ENCODE assay signal across 10 cellular contexts in the genomic region with DNA sequence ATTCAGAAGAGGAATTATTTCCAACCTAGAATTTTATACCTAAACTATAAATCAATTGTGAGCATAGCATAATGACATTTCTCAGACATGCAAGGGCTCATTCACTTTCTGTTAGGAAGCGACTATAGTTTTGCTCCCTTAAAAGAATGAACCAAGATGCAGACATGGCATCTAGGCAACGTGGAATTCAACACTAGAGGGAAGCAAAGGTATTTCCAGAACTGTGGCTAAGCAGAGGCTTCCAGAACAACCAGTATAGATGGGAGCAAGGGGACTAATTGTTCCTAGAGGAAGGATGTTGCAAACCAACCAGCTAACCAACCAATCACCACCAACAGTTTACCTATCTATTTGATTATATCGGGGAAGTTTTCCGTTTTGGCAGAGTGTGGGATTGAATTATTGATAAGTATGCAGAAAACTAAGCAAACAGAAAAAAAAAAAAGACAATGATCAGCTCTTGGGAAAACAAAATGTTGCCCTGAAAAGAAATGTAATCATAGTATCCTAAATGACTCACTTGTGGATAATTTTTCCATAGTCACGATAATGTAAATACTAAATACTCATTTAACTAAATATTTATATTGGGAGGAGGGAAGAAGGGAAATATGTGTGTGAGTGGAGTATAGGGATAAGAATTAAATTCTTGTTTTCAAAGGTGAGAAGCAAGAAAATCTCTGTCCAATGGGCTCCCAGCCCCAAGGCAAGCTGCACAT. TPM values are rescaled to one million over a fixed set of nuclear protein-coding genes. Genes with fewer than 3 reads are reported as not detected.
DNase-seq lines count a peak whose midpoint lies in the region; ATAC-seq, FAIRE-seq and TF ChIP-seq lines count a peak whose summit lies in the region.
"Had no signal": no experiment of that assay in that cellular context is flagged by ENCODE, and none has a peak within 500 bp of the region (broad histone marks: within the 10 kb centered on the region; RNA-seq: fewer than 3 reads in every experiment).

No MANE protein-coding gene starts in this region.

- 27% methylated on average over 5 of the region's 5 CpGs for WGBS in HepG2 (ENCODE audit: low lambda C conversion rate)

- no peak for TF ChIP-seq POLR2A in HepG2 (IDR thresholded peaks at IDR 0.05; ENCODE audit: insufficient read depth in 1 of 2, low read depth in 2 of 2, low read length in 2 of 2)

- peaks cover 20% of the 10 kb centered on the region for H3K4me1 ChIP-seq in HepG2 (ENCODE audit: insufficient read depth, low read length)

- no peak overlapping the region for H3K27ac ChIP-seq in HepG2 (ENCODE audit: extremely low read length, insufficient read depth, low read length)

- no TSS peak for BruUV-seq in HepG2 (replicated peaks; lab: Mats Ljungman, UMichigan)

- POLR2A ChIA-PET in HepG2 (lab: Yijun Ruan, JAX): no interaction called here

- FAIRE-seq in HepG2 (lab: Jason Lieb, UNC): peak; percentile 67

- H3K36me3 ChIP-seq in HepG2 (replicated peaks in 1 of 2; ENCODE audit: control insufficient read depth in 1 of 2, insufficient read depth in 2 of 2, low read length in 2 of 2): no peaks in the 10 kb centered on the region

- ATAC-seq in HepG2 (peak; percentile 63), GM19452 (IDR thresholded peaks at IDR 0.05; ENCODE audit: unreplicated experiment) (no peak), HG03432 (IDR thresholded peaks at IDR 0.05; ENCODE audit: unreplicated experiment) (no peak), GM19397 (IDR thresholded peaks at IDR 0.05; ENCODE audit: unreplicated experiment) (no peak)
- ATAC-seq: naive thymus-derived CD4-positive, alpha-beta T cell had no signal

- in situ Hi-C loops in T47D (cut with HindIII; ENCODE audit: low pct_unique_long_range_greater_than_20kb, low sequenced_read_pairs) (no loop called here), HepG2 (cut with HindIII; ENCODE audit: extremely low pct_ligation_motif_present, low pct_unique_long_range_greater_than_20kb) (no loop called here)

- peak; percentile 61 for TF ChIP-seq CTCF in AG09309 (IDR thresholded peaks at IDR 0.05; ENCODE audit: control insufficient read depth, insufficient read depth, low read depth, low read length, missing control alignments)
- peak; percentile 69 for TF ChIP-seq CTCF in HepG2 (CRISPR knock-in tag; IDR thresholded peaks at IDR 0.05)

- TF ChIP-seq RAD21 in HepG2 (CRISPR knock-in tag; IDR thresholded peaks at IDR 0.05): no peak

- TF ChIP-seq EP300 in HepG2 (IDR thresholded peaks at IDR 0.05; ENCODE audit: low read depth in 2 of 2, low read length in 2 of 2): no peak
- no peak for TF ChIP-seq EP300 in HepG2 (CRISPR knock-in tag; IDR thresholded peaks at IDR 0.05; ENCODE audit: borderline replicate concordance)

- no peaks in the 10 kb centered on the region for H3K9me3 ChIP-seq in HepG2 (ENCODE audit: low read length)

- no peak overlapping the region for H3K9ac ChIP-seq in HepG2 (ENCODE audit: insufficient read depth, low read depth, low read length)

- no peak overlapping the region for H3K4me2 ChIP-seq in HepG2 (ENCODE audit: low read depth, low read length)

- no peaks in the 10 kb centered on the region for H4K20me1 ChIP-seq in HepG2 (ENCODE audit: insufficient read depth, low read length)

- H2AFZ ChIP-seq in HepG2 (ENCODE audit: low read length): no peak overlapping the region

- no peaks in the 10 kb centered on the region for H3K27me3 ChIP-seq in HepG2 (ENCODE audit: control insufficient read depth in 1 of 2, insufficient read depth in 2 of 2, low read length in 2 of 2)

- CTCF ChIA-PET in HepG2 (lab: Yijun Ruan, JAX; ENCODE audit: low intra/inter-chr PET ratio, low total read pairs): interaction anchor here (1.2 kb wide), 1 partner anchor 287 kb away, joined by 4 read pairs; the partner anchor contains the start of gene SPRYD7

- no peaks in the 10 kb centered on the region for H3K79me2 ChIP-seq in HepG2 (ENCODE audit: insufficient read depth, low read length)

- DNase-seq in AG09309 (ENCODE audit: low read depth) (peak; percentile 7), Kasumi-1 (lab: John Stamatoyannopoulos, UW) (peak; percentile 25 to 46), T47D (ENCODE audit: low read depth in 1 of 2, low spot score in 1 of 2) (peak; percentile 30 to 64), HepG2 (ENCODE audit: low spot score) (peak; percentile 33), NCI-H1105 treated with DMSO at 0.1 percent for 48 hours (lab: John Stamatoyannopoulos, UW) (no peak)
- DNase-seq: caudate nucleus; naive thymus-derived CD4-positive, alpha-beta T cell had no signal

- intact Hi-C loops in HepG2 (cut with micrococcal nuclease; ENCODE audit: unreplicated experiment): loop anchor here (1.0 kb wide), 1 partner anchor 23 kb away; no protein-coding TSS in a partner anchor

- no peak overlapping the region for H3K4me3 ChIP-seq in AG09309 (ENCODE audit: control insufficient read depth, low read depth, low read length)
- H3K4me3 ChIP-seq in HepG2 (replicated peaks in 1 of 3; ENCODE audit: insufficient read depth in 1 of 3, low read depth in 2 of 3, low read length in 3 of 3): no peak overlapping the region

TF ChIP-seq in HepG2, 621 proteins besides CTCF, POLR2A, EP300 and RAD21:
- TF ChIP-seq ZNF335 (CRISPR knock-in tag; IDR thresholded peaks at IDR 0.05) (no peak), TEAD3 (CRISPR knock-in tag; optimal IDR thresholded peaks at IDR 0.05; ENCODE audit: borderline replicate concordance) (peak; percentile 30), STAG1 (CRISPR knock-in tag; IDR thresholded peaks at IDR 0.05) (peak; percentile 73), ZNF326 (CRISPR knock-in tag; IDR thresholded peaks at IDR 0.05; ENCODE audit: borderline replicate concordance) (no peak)

RNA-seq across cellular contexts. Expression of gene ARL11, which starts 21.1 kb away (rescaled TPM):
- 0.04 TPM in 1 of 2 replicates, not detected in the other for total RNA-seq in HepG2 (2016; rRNA removed; fragmentation: Illumina TruSeq; extraction: Trizol)
- not detected in 2 replicates for total RNA-seq in HepG2 (2016; cell fraction: cytosol; rRNA removed; fragmentation: Illumina TruSeq; extraction: Trizol; ENCODE audit: low read depth)
- 0.06 and 0.07 TPM in 2 replicates for total RNA-seq in HepG2 (2016; cell fraction: insoluble cytoplasmic fraction; rRNA removed; fragmentation: Illumina TruSeq; extraction: Trizol)
- total RNA-seq in HepG2 (2016; cell fraction: membrane; rRNA removed; fragmentation: Illumina TruSeq; extraction: Trizol): 0.15 TPM in 1 of 2 replicates, not detected in the other
- total RNA-seq in HepG2 (2016; cell fraction: nucleus; rRNA removed; fragmentation: Illumina TruSeq; extraction: Trizol): 0.12 TPM in 1 of 2 replicates, not detected in the other
- 0.17 and 0.22 TPM in 2 replicates for polyA plus RNA-seq in HepG2 (2011; rRNA removed)
- polyA plus RNA-seq in HepG2 (2011; cell fraction: cytosol; rRNA removed): 0.11 and 0.18 TPM in 2 replicates
- 0.05 and 0.09 TPM in 2 replicates for polyA plus RNA-seq in HepG2 (2011; cell fraction: nucleus; rRNA removed)
- polyA plus RNA-seq in HepG2 (2012): 0.15 TPM in 2 replicates
- polyA plus RNA-seq in HepG2 (2016; cell fraction: cytosol; fragmentation: Illumina TruSeq; extraction: Trizol; ENCODE audit: low read depth): 0.03 TPM in 1 of 2 replicates, not detected in the other
- 0.05 and 0.11 TPM in 2 replicates for polyA plus RNA-seq in HepG2 (2016; cell fraction: insoluble cytoplasmic fraction; fragmentation: Illumina TruSeq; extraction: Trizol; ENCODE audit: low read depth)
- polyA plus RNA-seq in HepG2 (2016; cell fraction: membrane; fragmentation: Illumina TruSeq; extraction: Trizol; ENCODE audit: low read depth): 0.06 TPM in 1 of 2 replicates, not detected in the other
- 0.15 TPM in 1 of 2 replicates, not detected in the other for polyA plus RNA-seq in HepG2 (2016; cell fraction: nucleus; fragmentation: Illumina TruSeq; extraction: Trizol; ENCODE audit: insufficient read depth, low read depth)
- polyA minus RNA-seq in HepG2 (2011; rRNA and poly(A)+ RNA removed; ENCODE audit: low replicate concordance): 0.18 TPM in 1 of 2 replicates, not detected in the other
- polyA minus RNA-seq in HepG2 (2011; cell fraction: cytosol; rRNA and poly(A)+ RNA removed): not detected in 2 replicates
- 0.25 and 0.26 TPM in 2 replicates for polyA minus RNA-seq in HepG2 (2011; cell fraction: nucleus; rRNA and poly(A)+ RNA removed)

RNA-seq across cellular contexts. Expression of gene EBPL, which starts 41.9 kb away (rescaled TPM):
- total RNA-seq in HepG2 (2016; rRNA removed; fragmentation: Illumina TruSeq; extraction: Trizol): 51.8 and 96.5 TPM in 2 replicates
- total RNA-seq in HepG2 (2016; cell fraction: cytosol; rRNA removed; fragmentation: Illumina TruSeq; extraction: Trizol; ENCODE audit: low read depth): 56.8 and 64.5 TPM in 2 replicates
- total RNA-seq in HepG2 (2016; cell fraction: insoluble cytoplasmic fraction; rRNA removed; fragmentation: Illumina TruSeq; extraction: Trizol): 58.9 and 93.7 TPM in 2 replicates
- 81.0 and 87.0 TPM in 2 replicates for total RNA-seq in HepG2 (2016; cell fraction: membrane; rRNA removed; fragmentation: Illumina TruSeq; extraction: Trizol)
- total RNA-seq in HepG2 (2016; cell fraction: nucleus; rRNA removed; fragmentation: Illumina TruSeq; extraction: Trizol): 79.2 and 88.6 TPM in 2 replicates
- polyA plus RNA-seq in HepG2 (2011; rRNA removed): 121 and 152 TPM in 2 replicates
- polyA plus RNA-seq in HepG2 (2011; cell fraction: cytosol; rRNA removed): 166 and 196 TPM in 2 replicates
- 47.9 and 52.9 TPM in 2 replicates for polyA plus RNA-seq in HepG2 (2011; cell fraction: nucleus; rRNA removed)
- polyA plus RNA-seq in HepG2 (2012): 98.5 and 107 TPM in 2 replicates
- 96.1 and 104 TPM in 2 replicates for polyA plus RNA-seq in HepG2 (2016; cell fraction: cytosol; fragmentation: Illumina TruSeq; extraction: Trizol; ENCODE audit: low read depth)
- polyA plus RNA-seq in HepG2 (2016; cell fraction: insoluble cytoplasmic fraction; fragmentation: Illumina TruSeq; extraction: Trizol; ENCODE audit: low read depth): 80.1 and 82.4 TPM in 2 replicates
- polyA plus RNA-seq in HepG2 (2016; cell fraction: membrane; fragmentation: Illumina TruSeq; extraction: Trizol; ENCODE audit: low read depth): 123 and 124 TPM in 2 replicates
- polyA plus RNA-seq in HepG2 (2016; cell fraction: nucleus; fragmentation: Illumina TruSeq; extraction: Trizol; ENCODE audit: insufficient read depth, low read depth): 147 and 178 TPM in 2 replicates
- polyA minus RNA-seq in HepG2 (2011; rRNA and poly(A)+ RNA removed; ENCODE audit: low replicate concordance): 34.0 and 51.1 TPM in 2 replicates
- 39.1 and 48.0 TPM in 2 replicates for polyA minus RNA-seq in HepG2 (2011; cell fraction: cytosol; rRNA and poly(A)+ RNA removed)
- polyA minus RNA-seq in HepG2 (2011; cell fraction: nucleus; rRNA and poly(A)+ RNA removed): 22.3 and 23.9 TPM in 2 replicates
